In genomic region chr2:193442293-193442692, GRCh38 we compare ENCODE assay signal across 10 cellular contexts.
"Had no signal": no experiment of that assay in that cellular context is flagged by ENCODE, and none has a peak within 500 bp of the region (broad histone marks: within the 10 kb centered on the region; RNA-seq: fewer than 3 reads in every experiment).

No MANE protein-coding gene starts in this region.

- ATAC-seq: HCT116, HepG2, K562 had no signal

- DNase-seq: GM23248, GOT3, H7, HFFc6, IMR-90, Kasumi-1, KG1 had no signal

- H3K4me3 Mint-ChIP-seq: HFFc6 had no signal

- H3K27ac Mint-ChIP-seq: HFFc6 had no signal
